In the genomic region with DNA sequence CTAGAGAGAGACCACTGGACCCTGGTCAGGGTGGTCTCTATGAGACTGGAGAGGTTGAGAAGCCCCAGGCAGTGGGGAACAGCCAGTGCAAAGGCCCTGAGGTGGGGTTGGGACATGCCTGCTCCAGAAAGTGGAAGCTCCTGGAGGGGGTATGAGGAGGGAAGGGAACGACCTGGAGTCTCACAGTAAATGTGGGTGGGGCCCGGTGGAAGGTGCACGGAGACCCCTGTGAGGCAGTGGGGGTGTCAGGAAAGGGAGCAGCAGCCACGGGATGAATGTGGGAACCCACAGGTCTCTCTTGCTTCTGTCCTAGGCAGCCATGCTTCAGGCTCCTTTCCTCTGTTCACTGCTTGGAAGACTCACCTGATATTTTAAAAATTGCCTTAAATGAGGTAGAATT, we compare ENCODE assay signal across 7 cellular contexts. TPM values are rescaled to one million over a fixed set of nuclear protein-coding genes. Genes with fewer than 3 reads are reported as not detected.
"Had no signal": no experiment of that assay in that cellular context is flagged by ENCODE, and none has a peak within 500 bp of the region (broad histone marks: within the 10 kb centered on the region; RNA-seq: fewer than 3 reads in every experiment).

No MANE protein-coding gene starts in this region.

- ATAC-seq: GM23338, HepG2 had no signal

- H3K9me3 Mint-ChIP-seq: GM23338, IgD-negative memory B cell had no signal

- H3K27ac ChIP-seq: HL-60 had no signal

- H3K27ac Mint-ChIP-seq: GM23338, H9, IgD-negative memory B cell had no signal

- H3K4me1 Mint-ChIP-seq: IgD-negative memory B cell had no signal

- H3K27me3 Mint-ChIP-seq: IgD-negative memory B cell had no signal

- H3K4me3 Mint-ChIP-seq: GM23338, H9, IgD-negative memory B cell had no signal

- H3K36me3 Mint-ChIP-seq: IgD-negative memory B cell had no signal

- DNase-seq: H9, HCEC 1CT had no signal

- H3K4me3 ChIP-seq: GM23338 had no signal

RNA-seq across cellular contexts. Expression of a gene that starts 1.3 kb away (rescaled TPM):
- total RNA-seq: HepG2, HT1080 had no signal
